1 cellular context compared by ENCODE assay signal in the genomic region with DNA sequence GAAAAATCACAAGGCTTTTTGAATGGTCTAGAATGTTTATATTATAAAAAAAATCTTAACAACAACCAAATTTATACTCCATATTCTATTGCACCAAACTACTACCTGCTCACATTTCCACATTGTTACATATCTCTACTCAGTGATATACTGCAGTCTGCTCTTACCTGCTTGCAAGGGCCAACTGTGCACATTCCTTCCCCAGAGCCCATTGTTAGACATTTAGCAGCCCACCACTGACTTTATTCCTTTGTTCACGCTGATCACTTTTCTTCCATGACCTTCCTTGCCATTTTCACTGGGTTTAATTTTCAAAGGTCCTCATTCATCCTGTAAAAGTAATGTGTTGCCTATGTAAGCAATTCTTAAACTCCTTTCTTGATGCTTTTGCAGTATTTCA.
TF ChIP-seq lines count a peak whose summit lies in the region.

No MANE protein-coding gene starts in this region.

TF ChIP-seq in GM23338, 12 proteins besides CTCF, POLR2A, EP300 and RAD21 (continued from another document):
- TF ChIP-seq REST (IDR thresholded peaks at IDR 0.05; ENCODE audit: unreplicated experiment) (no peak), EZH2phosphoT487 (IDR thresholded peaks at IDR 0.05; ENCODE audit: unreplicated experiment) (no peak), POLR2AphosphoS5 (IDR thresholded peaks at IDR 0.05; ENCODE audit: low read depth) (no peak)
TF ChIP-seq in GM23338: peak in this region for 0.
